In the genomic region with DNA sequence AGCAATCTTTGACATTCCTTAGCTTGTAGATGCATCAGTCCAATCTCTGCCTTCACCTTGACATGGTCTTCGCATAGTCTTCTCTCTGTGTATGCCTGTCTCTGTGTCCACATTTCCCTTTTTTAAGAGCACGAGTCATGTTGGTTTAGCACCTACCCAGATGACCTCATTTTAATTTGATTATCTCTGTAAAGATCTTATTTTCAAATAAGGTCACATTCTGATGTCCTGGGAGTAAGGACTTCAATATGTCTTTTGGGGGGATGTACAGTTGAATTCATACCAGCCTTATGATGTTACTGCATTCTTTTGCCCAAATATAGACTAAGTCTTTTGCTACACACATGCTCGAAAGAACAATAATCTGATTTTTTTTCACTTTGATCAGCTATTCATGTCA, we compare ENCODE assay signal across 1 cellular context.
TF ChIP-seq lines count a peak whose summit lies in the region.

No MANE protein-coding gene starts in this region.

TF ChIP-seq in SK-N-SH, 30 proteins besides CTCF, POLR2A, EP300 and RAD21 (continued from another document):
- TF ChIP-seq FOXM1 (IDR thresholded peaks at IDR 0.05; ENCODE audit: low read depth) (no peak), TCF12 (IDR thresholded peaks at IDR 0.05) (peak; percentile 50), NRF1 (IDR thresholded peaks at IDR 0.05; ENCODE audit: low read depth, low read length) (no peak), MXI1 (IDR thresholded peaks at IDR 0.05; ENCODE audit: low read depth, low read length) (no peak), SMC3 (IDR thresholded peaks at IDR 0.05; ENCODE audit: low read depth, low read length) (no peak), SIN3A (IDR thresholded peaks at IDR 0.05; ENCODE audit: borderline replicate concordance, low read depth, low read length) (no peak)
- TF ChIP-seq, protein P1, sequence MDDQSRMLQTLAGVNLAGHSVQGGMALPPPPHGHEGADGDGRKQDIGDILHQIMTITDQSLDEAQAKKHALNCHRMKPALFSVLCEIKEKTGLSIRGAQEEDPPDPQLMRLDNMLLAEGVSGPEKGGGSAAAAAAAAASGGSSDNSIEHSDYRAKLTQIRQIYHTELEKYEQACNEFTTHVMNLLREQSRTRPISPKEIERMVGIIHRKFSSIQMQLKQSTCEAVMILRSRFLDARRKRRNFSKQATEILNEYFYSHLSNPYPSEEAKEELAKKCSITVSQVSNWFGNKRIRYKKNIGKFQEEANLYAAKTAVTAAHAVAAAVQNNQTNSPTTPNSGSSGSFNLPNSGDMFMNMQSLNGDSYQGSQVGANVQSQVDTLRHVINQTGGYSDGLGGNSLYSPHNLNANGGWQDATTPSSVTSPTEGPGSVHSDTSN (IDR thresholded peaks at IDR 0.05), result 0 out of 2 replicates have a peak, but pooled peaks have one; percentile 31
